In the genomic region with DNA sequence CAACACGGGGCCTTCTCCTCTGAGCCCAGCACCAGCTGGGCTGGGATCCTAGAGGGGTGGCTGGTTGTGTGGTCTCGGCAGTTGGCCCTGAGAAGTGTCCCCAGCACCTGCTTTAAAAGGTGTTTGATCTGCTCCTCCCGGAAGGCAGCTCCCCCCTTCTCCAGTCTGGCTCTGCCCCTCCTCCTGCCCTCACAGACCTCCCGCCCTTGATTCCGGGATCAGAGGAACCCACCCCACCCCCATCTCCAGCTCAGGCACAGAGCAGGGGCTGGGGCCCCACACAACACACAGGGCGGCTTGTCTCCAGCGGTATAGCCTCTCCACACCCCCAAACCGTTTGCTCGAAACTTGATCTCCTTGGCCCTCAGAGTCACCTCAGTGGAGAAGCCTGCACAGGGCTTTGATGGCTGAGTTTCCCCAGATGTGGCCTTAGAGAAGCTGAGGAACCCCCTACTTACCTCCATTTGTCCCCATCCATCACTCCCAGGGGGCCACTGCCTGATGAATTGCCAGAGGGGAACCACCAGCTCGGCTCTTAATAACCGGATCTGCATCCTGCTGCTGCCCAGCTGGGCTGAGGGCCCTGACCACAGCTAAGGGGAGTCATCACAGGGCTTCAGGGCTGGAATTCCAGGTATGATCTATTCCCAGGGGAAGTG, we compare ENCODE assay signal across 1 cellular context.
TF ChIP-seq lines count a peak whose summit lies in the region.

No MANE protein-coding gene starts in this region.

TF ChIP-seq in neural cell, 6 proteins besides CTCF, POLR2A, EP300 and RAD21:
- TF ChIP-seq, protein P1, sequence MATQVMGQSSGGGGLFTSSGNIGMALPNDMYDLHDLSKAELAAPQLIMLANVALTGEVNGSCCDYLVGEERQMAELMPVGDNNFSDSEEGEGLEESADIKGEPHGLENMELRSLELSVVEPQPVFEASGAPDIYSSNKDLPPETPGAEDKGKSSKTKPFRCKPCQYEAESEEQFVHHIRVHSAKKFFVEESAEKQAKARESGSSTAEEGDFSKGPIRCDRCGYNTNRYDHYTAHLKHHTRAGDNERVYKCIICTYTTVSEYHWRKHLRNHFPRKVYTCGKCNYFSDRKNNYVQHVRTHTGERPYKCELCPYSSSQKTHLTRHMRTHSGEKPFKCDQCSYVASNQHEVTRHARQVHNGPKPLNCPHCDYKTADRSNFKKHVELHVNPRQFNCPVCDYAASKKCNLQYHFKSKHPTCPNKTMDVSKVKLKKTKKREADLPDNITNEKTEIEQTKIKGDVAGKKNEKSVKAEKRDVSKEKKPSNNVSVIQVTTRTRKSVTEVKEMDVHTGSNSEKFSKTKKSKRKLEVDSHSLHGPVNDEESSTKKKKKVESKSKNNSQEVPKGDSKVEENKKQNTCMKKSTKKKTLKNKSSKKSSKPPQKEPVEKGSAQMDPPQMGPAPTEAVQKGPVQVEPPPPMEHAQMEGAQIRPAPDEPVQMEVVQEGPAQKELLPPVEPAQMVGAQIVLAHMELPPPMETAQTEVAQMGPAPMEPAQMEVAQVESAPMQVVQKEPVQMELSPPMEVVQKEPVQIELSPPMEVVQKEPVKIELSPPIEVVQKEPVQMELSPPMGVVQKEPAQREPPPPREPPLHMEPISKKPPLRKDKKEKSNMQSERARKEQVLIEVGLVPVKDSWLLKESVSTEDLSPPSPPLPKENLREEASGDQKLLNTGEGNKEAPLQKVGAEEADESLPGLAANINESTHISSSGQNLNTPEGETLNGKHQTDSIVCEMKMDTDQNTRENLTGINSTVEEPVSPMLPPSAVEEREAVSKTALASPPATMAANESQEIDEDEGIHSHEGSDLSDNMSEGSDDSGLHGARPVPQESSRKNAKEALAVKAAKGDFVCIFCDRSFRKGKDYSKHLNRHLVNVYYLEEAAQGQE (IDR thresholded peaks at IDR 0.05; ENCODE audit: borderline replicate concordance): no peak
- no peak for TF ChIP-seq SMC3 (conservative IDR thresholded peaks at IDR 0.05; ENCODE audit: poor library complexity)
- no peak for TF ChIP-seq MXI1 (conservative IDR thresholded peaks at IDR 0.05; ENCODE audit: poor library complexity, severe bottlenecking)
- no peak for TF ChIP-seq POLR2AphosphoS5 (IDR thresholded peaks at IDR 0.05)
- no peak for TF ChIP-seq EZH2 (IDR thresholded peaks at IDR 0.05; ENCODE audit: borderline replicate concordance, insufficient read depth, low read length, poor library complexity, severe bottlenecking)
- no peak for TF ChIP-seq TAF1 (IDR thresholded peaks at IDR 0.05; ENCODE audit: low read depth)
